26 cellular contexts compared by ENCODE assay signal in genomic region chr5:38032149-38032548, GRCh38.
DNase-seq lines count a peak whose midpoint lies in the region; ATAC-seq, FAIRE-seq and TF ChIP-seq lines count a peak whose summit lies in the region.
"Had no signal": no experiment of that assay in that cellular context is flagged by ENCODE, and none has a peak within 500 bp of the region (broad histone marks: within the 10 kb centered on the region; RNA-seq: fewer than 3 reads in every experiment).

No MANE protein-coding gene starts in this region.

- H3K36me3 ChIP-seq in mammary epithelial cell (ENCODE audit: insufficient read depth, low read length) (no peaks in the 10 kb centered on the region), keratinocyte (ENCODE audit: control insufficient read depth in 2 of 2, extremely low read depth in 1 of 2, insufficient read depth in 2 of 2, low read length in 2 of 2) (no peaks in the 10 kb centered on the region)
- H3K36me3 ChIP-seq: BE2C; BLaER1 treated with 17β-estradiol and CSF1 and Interleukin-3, amounts not matched to agents 10 nM and 100 nM; HAP-1 had no signal

- ATAC-seq in esophagus mucosa, result peak; percentile 59
- ATAC-seq: A549, GM12878 had no signal

- H3K4me1 ChIP-seq in mammary epithelial cell (ENCODE audit: insufficient read depth, low read length) (peaks cover 7% of the 10 kb centered on the region), keratinocyte (ENCODE audit: control insufficient read depth, extremely low read depth, insufficient read depth, low read length) (peaks cover 17% of the 10 kb centered on the region)
- H3K4me1 ChIP-seq: A549; BLaER1 treated with 17β-estradiol and CSF1 and Interleukin-3, amounts not matched to agents 10 nM and 100 nM; HAP-1 had no signal

- intact Hi-C loops in mammary epithelial cell (cut with micrococcal nuclease), result no loop called here

- no peak overlapping the region for H3K4me2 ChIP-seq in mammary epithelial cell (ENCODE audit: insufficient read depth, low read depth, low read length)
- no peak overlapping the region for H3K4me2 ChIP-seq in keratinocyte (ENCODE audit: control insufficient read depth, extremely low read depth, insufficient read depth, low read depth, low read length)
- H3K4me2 ChIP-seq: A549; BLaER1 treated with 17β-estradiol and CSF1 and Interleukin-3, amounts not matched to agents 10 nM and 100 nM had no signal

- peaks cover 2% of the 10 kb centered on the region for H3K9me1 ChIP-seq in keratinocyte (ENCODE audit: control insufficient read depth, extremely low read depth, insufficient read depth, low read length)

- dilution Hi-C loops in mammary epithelial cell (cut with HindIII; ENCODE audit: low sequenced_read_pairs), result no loop called here
- dilution Hi-C loops in keratinocyte (cut with MboI; ENCODE audit: extremely low pct_ligation_motif_present, low sequenced_read_pairs), result no loop called here

- peak; percentile 29 for DNase-seq in NCI-H446 treated with DMSO at 0.1 percent for 48 hours (lab: John Stamatoyannopoulos, UW)
- peak; percentile 26 for DNase-seq in mammary epithelial cell
- no peak for DNase-seq in keratinocyte (ENCODE audit: low read depth, low spot score)
- no peak for DNase-seq in activated T-cell treated with anti-CD3 and anti-CD28 coated beads, Interleukin-2, amount 50 U/mL, for 1 hour
- DNase-seq in HuH-7 (ENCODE audit: low spot score), result no peak
- DNase-seq in cerebellar cortex (ENCODE audit: low spot score), result no peak
- DNase-seq: 8988T; ACHN; AML-193; BE2C; CD4-positive, alpha-beta T cell; CD8-positive, alpha-beta memory T cell; DMS 273 treated with DMSO at 0.1 percent for 48 hours; DMS79; EL; GDM1; GOT3; HFFc6 had no signal

- H3K27ac ChIP-seq in mammary epithelial cell (ENCODE audit: insufficient read depth, low read depth, low read length) (no peak overlapping the region), keratinocyte (ENCODE audit: control insufficient read depth, insufficient read depth, low read length) (no peak overlapping the region)
- H3K27ac ChIP-seq: A549; BLaER1 treated with 17β-estradiol and CSF1 and Interleukin-3, amounts not matched to agents 10 nM and 100 nM had no signal

- WGBS in mammary epithelial cell (ENCODE audit: low coverage, missing lambda C conversion rate), result 67% methylated on average over 1 of the region's 1 CpG

- no peak overlapping the region for H2AFZ ChIP-seq in mammary epithelial cell (ENCODE audit: low read depth, low read length)
- no peak overlapping the region for H2AFZ ChIP-seq in keratinocyte (ENCODE audit: control insufficient read depth, low read length)

- H3K9ac ChIP-seq in mammary epithelial cell (ENCODE audit: insufficient read depth, low read length) (no peak overlapping the region), keratinocyte (ENCODE audit: control insufficient read depth, extremely low read depth, insufficient read depth, low read length) (no peak overlapping the region)
- H3K9ac ChIP-seq: BLaER1 treated with 17β-estradiol and CSF1 and Interleukin-3, amounts not matched to agents 10 nM and 100 nM had no signal

- H3K27me3 ChIP-seq in mammary epithelial cell (ENCODE audit: insufficient read depth, low read length) (no peaks in the 10 kb centered on the region), keratinocyte (ENCODE audit: control insufficient read depth, extremely low read depth, insufficient read depth, low read length) (no peaks in the 10 kb centered on the region)
- H3K27me3 ChIP-seq: BE2C; BLaER1 treated with 17β-estradiol and CSF1 and Interleukin-3, amounts not matched to agents 10 nM and 100 nM had no signal

- peak; percentile 43 for FAIRE-seq in keratinocyte (lab: Jason Lieb, UNC)
- FAIRE-seq: A549, D721Med, GM12878, GM18507, H54 had no signal

- TF ChIP-seq CTCF in mammary epithelial cell (conservative IDR thresholded peaks at IDR 0.05 in 1 of 2, IDR thresholded peaks at IDR 0.05 in 1 of 2; ENCODE audit: extremely low read depth in 1 of 2, insufficient read depth in 1 of 2, low read depth in 1 of 2, low read length in 2 of 2) (no peak), keratinocyte (optimal IDR thresholded peaks at IDR 0.05 in 1 of 3, IDR thresholded peaks at IDR 0.05 in 1 of 3, conservative IDR thresholded peaks at IDR 0.05 in 1 of 3; ENCODE audit: extremely low read depth in 1 of 3, insufficient read depth in 2 of 3, low read length in 3 of 3) (no peak)

- H3K79me2 ChIP-seq in mammary epithelial cell (ENCODE audit: insufficient read depth, low read length) (no peaks in the 10 kb centered on the region), keratinocyte (ENCODE audit: control insufficient read depth, insufficient read depth, low read length) (no peaks in the 10 kb centered on the region)

- CTCF ChIA-PET in mammary epithelial cell (lab: Charles Lee; ENCODE audit: low non-redundant PET), result no interaction called here

- BruUV-seq in mammary epithelial cell (replicated peaks; lab: Mats Ljungman, UMichigan), result no TSS peak

- H3K9me3 ChIP-seq in mammary epithelial cell (replicated peaks; ENCODE audit: insufficient read depth, low read length), result no peaks in the 10 kb centered on the region
- H3K9me3 ChIP-seq in keratinocyte (ENCODE audit: control insufficient read depth, low read depth, low read length), result no peaks in the 10 kb centered on the region
- H3K9me3 ChIP-seq: A549; BE2C; BLaER1 treated with 17β-estradiol and CSF1 and Interleukin-3, amounts not matched to agents 10 nM and 100 nM; HAP-1 had no signal

- H4K20me1 ChIP-seq in mammary epithelial cell (ENCODE audit: insufficient read depth, low read length), result no peaks in the 10 kb centered on the region
- no peaks in the 10 kb centered on the region for H4K20me1 ChIP-seq in keratinocyte (ENCODE audit: control insufficient read depth, extremely low read depth, insufficient read depth, low read length)
- H4K20me1 ChIP-seq: BLaER1 treated with 17β-estradiol and CSF1 and Interleukin-3, amounts not matched to agents 10 nM and 100 nM had no signal

- no peak overlapping the region for H3K4me3 ChIP-seq in mammary epithelial cell (replicated peaks in 1 of 3; ENCODE audit: insufficient read depth in 1 of 3, low read depth in 2 of 3, low read length in 3 of 3)
- no peak overlapping the region for H3K4me3 ChIP-seq in keratinocyte (ENCODE audit: control insufficient read depth in 2 of 3, extremely low read depth in 1 of 3, insufficient read depth in 2 of 3, low read depth in 1 of 3, low read length in 3 of 3)
- H3K4me3 ChIP-seq: A549; BLaER1 treated with 17β-estradiol and CSF1 and Interleukin-3, amounts not matched to agents 10 nM and 100 nM; GM12878; HAP-1 had no signal

- in situ Hi-C loops in mammary epithelial cell (cut with MboI; ENCODE audit: low sequenced_read_pairs in 2 of 2), result no loop called here

Comparison
In these comparisons a context has a peak if more than half of its experiments do, and no peak if none do; other contexts are left out.
1. DNase-seq: peak in NCI-H446 treated with DMSO at 0.1 percent for 48 hours (single experiment) and mammary epithelial cell (single experiment); none in keratinocyte (single experiment), activated T-cell treated with anti-CD3 and anti-CD28 coated beads, Interleukin-2, amount 50 U/mL, for 1 hour (single experiment), HuH-7 (single experiment) and cerebellar cortex (single experiment).